Comparison of ENCODE assay signal across 14 cellular contexts in genomic region chr2:204796581-204796980, GRCh38.
A peak's percentile ranks its signal among the peaks of the same experiment; 100 is the strongest.
DNase-seq lines count a peak whose midpoint lies in the region; ATAC-seq and TF ChIP-seq lines count a peak whose summit lies in the region.
"Had no signal": no experiment of that assay in that cellular context is flagged by ENCODE, and none has a peak within 500 bp of the region (broad histone marks: within the 10 kb centered on the region; RNA-seq: fewer than 3 reads in every experiment).

No MANE protein-coding gene starts in this region.

- H3K36me3 Mint-ChIP-seq in HFFc6 (ENCODE audit: low read depth), result no peaks in the 10 kb centered on the region

- WGBS in right lobe of liver (ENCODE audit: insufficient coverage, low coverage, low lambda C conversion rate, missing lambda C conversion rate), result 96% methylated on average over 4 of the region's 4 CpGs

- TF ChIP-seq CTCF in HFFc6 (IDR thresholded peaks at IDR 0.05) (no peak), right lobe of liver (IDR thresholded peaks at IDR 0.05) (no peak)

- H3K27ac ChIP-seq in right lobe of liver, result no peak overlapping the region
- H3K27ac ChIP-seq: brain microvascular endothelial cell, gastroesophageal sphincter had no signal

- no peaks in the 10 kb centered on the region for H3K9me3 ChIP-seq in right lobe of liver
- H3K9me3 ChIP-seq: gastroesophageal sphincter had no signal

- no peaks in the 10 kb centered on the region for H3K4me1 ChIP-seq in right lobe of liver
- H3K4me1 ChIP-seq: gastroesophageal sphincter had no signal

- no peaks in the 10 kb centered on the region for H3K36me3 ChIP-seq in right lobe of liver
- H3K36me3 ChIP-seq: brain microvascular endothelial cell, gastroesophageal sphincter had no signal

- H3K4me3 ChIP-seq in right lobe of liver, result no peak overlapping the region
- H3K4me3 ChIP-seq: gastroesophageal sphincter, GM23338 had no signal

- intact Hi-C loops in right lobe of liver (cut with DNase I), result no loop called here

- ATAC-seq in GM18498 (IDR thresholded peaks at IDR 0.05; ENCODE audit: unreplicated experiment), result peak; percentile 84
- peak; percentile 87 for ATAC-seq in GM19463 (IDR thresholded peaks at IDR 0.05; ENCODE audit: unreplicated experiment)
- peak; percentile 83 for ATAC-seq in HG02884 (IDR thresholded peaks at IDR 0.05; ENCODE audit: unreplicated experiment)
- ATAC-seq in HG03442 (IDR thresholded peaks at IDR 0.05; ENCODE audit: unreplicated experiment), result peak; percentile 90
- no peak for ATAC-seq in right lobe of liver
- ATAC-seq: gastroesophageal sphincter, GM23338 had no signal

- no peaks in the 10 kb centered on the region for H3K27me3 ChIP-seq in right lobe of liver
- H3K27me3 ChIP-seq: brain microvascular endothelial cell, gastroesophageal sphincter had no signal

- H3K4me3 Mint-ChIP-seq in HFFc6, result no peak overlapping the region
- H3K4me3 Mint-ChIP-seq: GM23338 had no signal

- no peaks in the 10 kb centered on the region for H3K27me3 Mint-ChIP-seq in HFFc6 (ENCODE audit: insufficient read depth)

- H3K27ac Mint-ChIP-seq in HFFc6, result no peak overlapping the region
- H3K27ac Mint-ChIP-seq: GM23338 had no signal

- H3K4me1 Mint-ChIP-seq in HFFc6 (ENCODE audit: low read depth), result peaks cover 48% of the 10 kb centered on the region
- H3K4me1 Mint-ChIP-seq: GM23338 had no signal

- no peaks in the 10 kb centered on the region for H3K9me3 Mint-ChIP-seq in HFFc6
- H3K9me3 Mint-ChIP-seq: GM23338 had no signal

- no peak for TF ChIP-seq POLR2A in right lobe of liver (IDR thresholded peaks at IDR 0.05)

- no peak for DNase-seq in stimulated activated CD4-positive, alpha-beta T cell treated with anti-CD3 and anti-CD28 coated beads, Interleukin-1b, Interleukin-23, amount 100 ng/mL, for 48 hours
- DNase-seq in HFFc6, result no peak
- no peak for DNase-seq in GF-D8 (lab: John Stamatoyannopoulos, UW)
- DNase-seq in right lobe of liver, result no peak
- DNase-seq: brain microvascular endothelial cell, NCI-H1105 treated with DMSO at 0.1 percent for 48 hours, NCI-H524, posterior cingulate gyrus had no signal

Comparison
In these comparisons a context has a peak if more than half of its experiments do, and no peak if none do; other contexts are left out.
1. ATAC-seq: peak in GM18498 (single experiment), GM19463 (single experiment), HG02884 (single experiment) and HG03442 (single experiment); none in right lobe of liver (0 of 4).